ENCODE assay signal across 8 cellular contexts in genomic region chr3:186783731-186784515, GRCh38. TPM values are rescaled to one million over a fixed set of nuclear protein-coding genes. Genes with fewer than 3 reads are reported as not detected.
DNase-seq lines count a peak whose midpoint lies in the region; ATAC-seq and TF ChIP-seq lines count a peak whose summit lies in the region.

No MANE protein-coding gene starts in this region.

- H3K27ac Mint-ChIP-seq in GM23338, result peak overlapping the region; percentile 100
- peak overlapping the region; percentile 100 for H3K27ac Mint-ChIP-seq in activated naive CD8-positive, alpha-beta T cell treated with anti-CD3 and anti-CD28 coated beads, Interleukin-2, amount 50 U/mL, for 24 hours

- ATAC-seq in GM23338, result peak; percentile 71
- peak; percentile 60 for ATAC-seq in activated naive CD8-positive, alpha-beta T cell treated with anti-CD3 and anti-CD28 coated beads, Interleukin-2, amount 50 U/mL, for 24 hours

- DNase-seq in GM23338 (ENCODE audit: low spot score) (peak; percentile 73), LNCaP clone FGC (ENCODE audit: low read depth) (no peak), SKM-1 treated with dmso at 0.1 percent for 144 hours (lab: John Stamatoyannopoulos, UW; ENCODE audit: unreplicated experiment) (peak; percentile 64), cardiac septum (ENCODE audit: low spot score) (peak; percentile 93), tibial artery (peak; percentile 76 to 92)
- peak; percentile 65 for DNase-seq in activated naive CD8-positive, alpha-beta T cell treated with anti-CD3 and anti-CD28 coated beads, Interleukin-2, amount 50 U/mL, for 24 hours

- peaks cover 48% of the 10 kb centered on the region for H4K20me1 ChIP-seq in GM23338 (replicated peaks; ENCODE audit: insufficient read depth)

- H3K4me1 Mint-ChIP-seq in GM23338, result peaks cover 21% of the 10 kb centered on the region
- peaks cover 60% of the 10 kb centered on the region for H3K4me1 Mint-ChIP-seq in activated naive CD8-positive, alpha-beta T cell treated with anti-CD3 and anti-CD28 coated beads, Interleukin-2, amount 50 U/mL, for 24 hours

- peaks cover 47% of the 10 kb centered on the region for H3K36me3 ChIP-seq in ES-I3 (ENCODE audit: insufficient read depth, low read length)
- H3K36me3 ChIP-seq in GM23338 (ENCODE audit: insufficient read depth), result peaks cover 50% of the 10 kb centered on the region
- peaks cover 7% of the 10 kb centered on the region for H3K36me3 ChIP-seq in parathyroid adenoma (ENCODE audit: control insufficient read depth, insufficient read depth, low read length)
- H3K36me3 ChIP-seq in tibial artery, result peaks cover 46 to 49% (median 47%) of the 10 kb centered on the region in 3 donors

- H3K4me3 ChIP-seq in GM23338 (peak overlapping the region; percentile 99), LNCaP clone FGC (ENCODE audit: low read depth, low read length) (peak overlapping the region; percentile 96), parathyroid adenoma (ENCODE audit: low read depth, low read length) (peak overlapping the region; percentile 99), tibial artery (peak overlapping the region; percentile 81 to 92)

- H3K9me3 ChIP-seq in ES-I3 (ENCODE audit: control insufficient read depth, insufficient read depth, low read length) (no peaks in the 10 kb centered on the region), parathyroid adenoma (ENCODE audit: control insufficient read depth, low read length) (no peaks in the 10 kb centered on the region), tibial artery (no peaks in the 10 kb centered on the region)

- no peaks in the 10 kb centered on the region for H3K9me2 ChIP-seq in GM23338 (ENCODE audit: insufficient read depth)

- H3K9me3 Mint-ChIP-seq in GM23338, result peaks cover 12% of the 10 kb centered on the region
- no peaks in the 10 kb centered on the region for H3K9me3 Mint-ChIP-seq in activated naive CD8-positive, alpha-beta T cell treated with anti-CD3 and anti-CD28 coated beads, Interleukin-2, amount 50 U/mL, for 24 hours

- TF ChIP-seq CTCF in GM23338 (conservative IDR thresholded peaks at IDR 0.05; ENCODE audit: low read depth in 2 of 2), result no peak
- TF ChIP-seq CTCF in LNCaP clone FGC (IDR thresholded peaks at IDR 0.05; ENCODE audit: control insufficient read depth, extremely low read depth, insufficient read depth), result no peak
- peak; percentile 1 for TF ChIP-seq CTCF in parathyroid adenoma (IDR thresholded peaks at IDR 0.05)
- TF ChIP-seq CTCF in tibial artery (IDR thresholded peaks at IDR 0.05), result no peak

- H3K27me3 ChIP-seq in GM23338 (ENCODE audit: insufficient read depth) (no peaks in the 10 kb centered on the region), parathyroid adenoma (ENCODE audit: control insufficient read depth, insufficient read depth, low read length) (no peaks in the 10 kb centered on the region), tibial artery (no peaks in the 10 kb centered on the region)

- H3K79me2 ChIP-seq in GM23338 (replicated peaks; ENCODE audit: insufficient read depth), result peaks cover 49% of the 10 kb centered on the region
- H3K79me2 ChIP-seq in parathyroid adenoma, result peaks cover 19% of the 10 kb centered on the region

- peaks cover 58% of the 10 kb centered on the region for H3K36me3 Mint-ChIP-seq in GM23338 (ENCODE audit: low read depth)
- H3K36me3 Mint-ChIP-seq in activated naive CD8-positive, alpha-beta T cell treated with anti-CD3 and anti-CD28 coated beads, Interleukin-2, amount 50 U/mL, for 24 hours (ENCODE audit: low read depth), result peaks cover 58% of the 10 kb centered on the region

- H3F3A ChIP-seq in GM23338 (replicated peaks; ENCODE audit: low read depth), result peaks cover 55% of the 10 kb centered on the region

- peak overlapping the region; percentile 99 for H3K4me3 Mint-ChIP-seq in GM23338
- peak overlapping the region; percentile 99 for H3K4me3 Mint-ChIP-seq in activated naive CD8-positive, alpha-beta T cell treated with anti-CD3 and anti-CD28 coated beads, Interleukin-2, amount 50 U/mL, for 24 hours

- H3K4me1 ChIP-seq in ES-I3 (ENCODE audit: insufficient read depth, low read length) (peaks cover 2% of the 10 kb centered on the region; the same call in 1 of the 2 replicates), GM23338 (ENCODE audit: insufficient read depth) (peaks cover 15% of the 10 kb centered on the region), parathyroid adenoma (peaks cover 20% of the 10 kb centered on the region), tibial artery (peaks cover 0 to 45% (median 32%) of the 10 kb centered on the region in 4 donors)

- H3K9ac ChIP-seq in ES-I3 (ENCODE audit: low read depth, low read length), result peak overlapping the region; percentile 99
- H3K9ac ChIP-seq in parathyroid adenoma, result peak overlapping the region; percentile 98

- H2AFZ ChIP-seq in GM23338, result no peak overlapping the region
- H2AFZ ChIP-seq in parathyroid adenoma, result peak overlapping the region; percentile 100

- intact Hi-C loops in cardiac septum (cut with DNase I) (loop anchor here (2.0 to 5.0 kb wide), 3 partner anchors 23 to 213 kb away; partner anchors contain the start of genes DNAJB11, RFC4 and ST6GAL1), tibial artery (cut with DNase I; ENCODE audit: low total_unique reads) (no loop called here)

- H3K4me2 ChIP-seq in GM23338 (peak overlapping the region; percentile 99), parathyroid adenoma (ENCODE audit: low read length) (peak overlapping the region; percentile 98)

- peaks cover 30% of the 10 kb centered on the region for H3K27me3 Mint-ChIP-seq in GM23338 (ENCODE audit: insufficient read depth, low read depth, poor library complexity)
- peaks cover 7% of the 10 kb centered on the region for H3K27me3 Mint-ChIP-seq in activated naive CD8-positive, alpha-beta T cell treated with anti-CD3 and anti-CD28 coated beads, Interleukin-2, amount 50 U/mL, for 24 hours

- H3K27ac ChIP-seq in GM23338 (ENCODE audit: low read depth) (peak overlapping the region; percentile 100), parathyroid adenoma (peak overlapping the region; percentile 100), tibial artery (peak overlapping the region; percentile 95 to 99)

TF ChIP-seq in GM23338, 12 proteins besides CTCF, POLR2A, EP300 and RAD21:
- no peak for TF ChIP-seq CREB1 (CRISPR knock-in tag; IDR thresholded peaks at IDR 0.05; ENCODE audit: low read depth)
- peak; percentile 27 for TF ChIP-seq POLR2AphosphoS5 (IDR thresholded peaks at IDR 0.05; ENCODE audit: low read depth)

RNA-seq across cellular contexts. Expression of gene EIF4A2, which starts 0.5 kb away (rescaled TPM):
- total RNA-seq in GM23338 (2014; rRNA removed; shearing (Covaris generic)), result 666 and 697 TPM in 2 replicates
- 386 and 433 TPM in 2 replicates for polyA plus RNA-seq in GM23338 (2016; fragmentation: Nextera tagmentation; extraction: Ambion mirVana)
- total RNA-seq in cardiac septum, result 361 TPM

RNA-seq across cellular contexts. Expression of gene RFC4, which starts 22.4 kb away (rescaled TPM):
- 107 and 109 TPM in 2 replicates for total RNA-seq in GM23338 (2014; rRNA removed; shearing (Covaris generic))
- 60.3 and 73.3 TPM in 2 replicates for polyA plus RNA-seq in GM23338 (2016; fragmentation: Nextera tagmentation; extraction: Ambion mirVana)
- 6.4 TPM for total RNA-seq in cardiac septum

RNA-seq across cellular contexts. Expression of gene ADIPOQ, which starts 58.6 kb away (rescaled TPM):
- total RNA-seq in GM23338 (2014; rRNA removed; shearing (Covaris generic)), result not detected in 2 replicates
- polyA plus RNA-seq in GM23338 (2016; fragmentation: Nextera tagmentation; extraction: Ambion mirVana), result not detected in 2 replicates
- 1.5 TPM for total RNA-seq in cardiac septum

Comparison
In these comparisons a context has a peak if more than half of its experiments do, and no peak if none do; other contexts are left out.
1. RNA of gene RFC4, which starts 22.4 kb away (total RNA-seq): 107 to 109 TPM in GM23338; 6.4 TPM in cardiac septum (single experiment); every median in the first group is over 10 times any median in the second.
2. Peak in every context shown above with its lines, with median percentiles within 50 percentile points of each other: H3K27ac ChIP-seq and H3K4me3 ChIP-seq.